In the genomic region with DNA sequence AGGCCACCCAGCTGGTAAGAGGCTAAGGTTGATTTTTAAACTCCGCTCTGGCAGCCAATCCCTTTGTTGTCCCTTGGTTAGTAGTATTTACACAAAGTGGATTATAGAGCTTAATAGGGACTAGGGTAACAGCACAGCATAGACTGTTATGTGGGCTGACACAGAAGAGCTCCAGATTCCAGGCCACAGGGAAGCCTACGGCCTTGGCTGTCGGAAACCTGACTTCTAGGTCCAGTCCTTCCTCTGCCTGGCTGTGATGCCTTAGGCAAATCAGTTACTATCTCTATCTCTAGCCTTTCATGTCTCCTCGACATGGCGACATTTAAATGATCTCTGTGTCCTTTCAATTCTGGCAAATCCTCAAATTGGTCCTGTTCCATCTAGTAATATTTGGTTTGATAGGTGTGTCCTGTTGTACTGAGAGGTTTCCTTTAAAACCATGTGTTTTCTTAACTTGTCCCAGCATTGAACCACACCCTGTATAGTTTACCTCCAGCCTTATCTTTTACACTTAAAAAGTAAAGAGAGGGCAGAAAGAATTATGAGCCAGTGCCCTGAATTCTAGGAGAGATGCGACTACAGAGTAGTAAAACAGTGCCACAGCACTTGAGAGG, we compare ENCODE assay signal across 2 cellular contexts.
TF ChIP-seq lines count a peak whose summit lies in the region.

No MANE protein-coding gene starts in this region.

TF ChIP-seq in HEK293, 187 proteins besides CTCF, POLR2A, EP300 and RAD21:
- TF ChIP-seq ZNF274 (IDR thresholded peaks at IDR 0.05; ENCODE audit: low read length) (no peak), ZNF274 (tag by site-specific recombination; IDR thresholded peaks at IDR 0.05; ENCODE audit: borderline replicate concordance) (no peak), KLF1 (tag by site-specific recombination; IDR thresholded peaks at IDR 0.05) (peak; percentile 32; the same call in 1 of the 2 replicates)
- TF ChIP-seq, protein P1, sequence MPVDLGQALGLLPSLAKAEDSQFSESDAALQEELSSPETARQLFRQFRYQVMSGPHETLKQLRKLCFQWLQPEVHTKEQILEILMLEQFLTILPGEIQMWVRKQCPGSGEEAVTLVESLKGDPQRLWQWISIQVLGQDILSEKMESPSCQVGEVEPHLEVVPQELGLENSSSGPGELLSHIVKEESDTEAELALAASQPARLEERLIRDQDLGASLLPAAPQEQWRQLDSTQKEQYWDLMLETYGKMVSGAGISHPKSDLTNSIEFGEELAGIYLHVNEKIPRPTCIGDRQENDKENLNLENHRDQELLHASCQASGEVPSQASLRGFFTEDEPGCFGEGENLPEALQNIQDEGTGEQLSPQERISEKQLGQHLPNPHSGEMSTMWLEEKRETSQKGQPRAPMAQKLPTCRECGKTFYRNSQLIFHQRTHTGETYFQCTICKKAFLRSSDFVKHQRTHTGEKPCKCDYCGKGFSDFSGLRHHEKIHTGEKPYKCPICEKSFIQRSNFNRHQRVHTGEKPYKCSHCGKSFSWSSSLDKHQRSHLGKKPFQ (tag by site-specific recombination; IDR thresholded peaks at IDR 0.05): no peak

TF ChIP-seq in SK-N-SH, 30 proteins besides CTCF, POLR2A, EP300 and RAD21:
- TF ChIP-seq, protein P2, sequence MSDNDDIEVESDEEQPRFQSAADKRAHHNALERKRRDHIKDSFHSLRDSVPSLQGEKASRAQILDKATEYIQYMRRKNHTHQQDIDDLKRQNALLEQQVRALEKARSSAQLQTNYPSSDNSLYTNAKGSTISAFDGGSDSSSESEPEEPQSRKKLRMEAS (IDR thresholded peaks at IDR 0.05; ENCODE audit: low read depth): no peak
TF ChIP-seq in SK-N-SH: peak in this region for 0.
